In genomic region chr21:25421327-25422028, GRCh38 we compare ENCODE assay signal across 8 cellular contexts.
DNase-seq lines count a peak whose midpoint lies in the region; ATAC-seq and TF ChIP-seq lines count a peak whose summit lies in the region.

No MANE protein-coding gene starts in this region.

- H3K27me3 Mint-ChIP-seq in CD14-positive monocyte (ENCODE audit: low read depth in 3 of 3), result no peaks in the 10 kb centered on the region

- peak; percentile 51 for TF ChIP-seq CTCF in CD14-positive monocyte (IDR thresholded peaks at IDR 0.05)
- peak; percentile 58 for TF ChIP-seq CTCF in fibroblast of the aortic adventitia (IDR thresholded peaks at IDR 0.05; ENCODE audit: insufficient read depth, low read length)

- peak overlapping the region in 2 of 7 donors; percentile 18 to 60 for H3K27ac Mint-ChIP-seq in CD14-positive monocyte

- intact Hi-C loops in CD14-positive monocyte (cut with micrococcal nuclease), result loop anchor here in 1 of 2 donors (5.0 kb wide), 1 partner anchor 141 kb away; no protein-coding TSS in a partner anchor

- ATAC-seq in GM18873 (IDR thresholded peaks at IDR 0.05; ENCODE audit: low FRiP score, unreplicated experiment) (peak; percentile 77), HG03064 (IDR thresholded peaks at IDR 0.05; ENCODE audit: low read depth, unreplicated experiment) (peak; percentile 67)

- no peak overlapping the region for H3K4me3 Mint-ChIP-seq in CD14-positive monocyte

- H3K9me3 Mint-ChIP-seq in CD14-positive monocyte, result no peaks in the 10 kb centered on the region

- H3K36me3 Mint-ChIP-seq in CD14-positive monocyte, result no peaks in the 10 kb centered on the region

- H3K4me3 ChIP-seq in fibroblast of the aortic adventitia (ENCODE audit: low read depth, low read length), result no peak overlapping the region

- DNase-seq in CD14-positive monocyte (ENCODE audit: low spot score), result no peak
- DNase-seq in NCI-H748 (lab: John Stamatoyannopoulos, UW; ENCODE audit: unreplicated experiment), result peak; percentile 76
- DNase-seq in activated CD8-positive, alpha-beta memory T cell treated with anti-CD3 and anti-CD28 coated beads for 1 hour (ENCODE audit: extremely low read depth in 1 of 2, low read depth in 1 of 2), result peak; percentile 3 to 5
- peak; percentile 66 for DNase-seq in fibroblast of the aortic adventitia (ENCODE audit: low read depth)
- peak; percentile 78 for DNase-seq in stimulated activated CD4-positive, alpha-beta T cell treated with anti-CD3 and anti-CD28 coated beads, Interleukin-4, amount 100 ng/mL, for 24 hours
- DNase-seq in cerebellum (ENCODE audit: low spot score), result no peak

- H3K4me1 Mint-ChIP-seq in CD14-positive monocyte, result peaks cover 9% of the 10 kb centered on the region

Comparison
In these comparisons a context has a peak if more than half of its experiments do, and no peak if none do; other contexts are left out.
1. DNase-seq: peak in NCI-H748 (single experiment), activated CD8-positive, alpha-beta memory T cell treated with anti-CD3 and anti-CD28 coated beads for 1 hour (2 of 2), fibroblast of the aortic adventitia (single experiment) and stimulated activated CD4-positive, alpha-beta T cell treated with anti-CD3 and anti-CD28 coated beads, Interleukin-4, amount 100 ng/mL, for 24 hours (single experiment); none in CD14-positive monocyte (single experiment) and cerebellum (single experiment).